ENCODE assay signal across 2 cellular contexts in genomic region chr18:73750052-73750451, GRCh38.
TF ChIP-seq lines count a peak whose summit lies in the region.

No MANE protein-coding gene starts in this region.

TF ChIP-seq in HepG2, 621 proteins besides CTCF, POLR2A, EP300 and RAD21 (continued from another document):
- TF ChIP-seq MAFF (IDR thresholded peaks at IDR 0.05; ENCODE audit: low read depth, low read length) (peak; percentile 45), MAFK (conservative IDR thresholded peaks at IDR 0.05 in 1 of 2, IDR thresholded peaks at IDR 0.05 in 1 of 2; ENCODE audit: low read length in 2 of 2) (peak in 1 of 2 experiments; percentile 68; a peak in 3 of 4 replicates)

TF ChIP-seq in GM23338, 12 proteins besides CTCF, POLR2A, EP300 and RAD21 (continued from another document):
- TF ChIP-seq, protein P1, sequence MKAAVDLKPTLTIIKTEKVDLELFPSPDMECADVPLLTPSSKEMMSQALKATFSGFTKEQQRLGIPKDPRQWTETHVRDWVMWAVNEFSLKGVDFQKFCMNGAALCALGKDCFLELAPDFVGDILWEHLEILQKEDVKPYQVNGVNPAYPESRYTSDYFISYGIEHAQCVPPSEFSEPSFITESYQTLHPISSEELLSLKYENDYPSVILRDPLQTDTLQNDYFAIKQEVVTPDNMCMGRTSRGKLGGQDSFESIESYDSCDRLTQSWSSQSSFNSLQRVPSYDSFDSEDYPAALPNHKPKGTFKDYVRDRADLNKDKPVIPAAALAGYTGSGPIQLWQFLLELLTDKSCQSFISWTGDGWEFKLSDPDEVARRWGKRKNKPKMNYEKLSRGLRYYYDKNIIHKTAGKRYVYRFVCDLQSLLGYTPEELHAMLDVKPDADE (IDR thresholded peaks at IDR 0.05): no peak
- TF ChIP-seq, protein P2, sequence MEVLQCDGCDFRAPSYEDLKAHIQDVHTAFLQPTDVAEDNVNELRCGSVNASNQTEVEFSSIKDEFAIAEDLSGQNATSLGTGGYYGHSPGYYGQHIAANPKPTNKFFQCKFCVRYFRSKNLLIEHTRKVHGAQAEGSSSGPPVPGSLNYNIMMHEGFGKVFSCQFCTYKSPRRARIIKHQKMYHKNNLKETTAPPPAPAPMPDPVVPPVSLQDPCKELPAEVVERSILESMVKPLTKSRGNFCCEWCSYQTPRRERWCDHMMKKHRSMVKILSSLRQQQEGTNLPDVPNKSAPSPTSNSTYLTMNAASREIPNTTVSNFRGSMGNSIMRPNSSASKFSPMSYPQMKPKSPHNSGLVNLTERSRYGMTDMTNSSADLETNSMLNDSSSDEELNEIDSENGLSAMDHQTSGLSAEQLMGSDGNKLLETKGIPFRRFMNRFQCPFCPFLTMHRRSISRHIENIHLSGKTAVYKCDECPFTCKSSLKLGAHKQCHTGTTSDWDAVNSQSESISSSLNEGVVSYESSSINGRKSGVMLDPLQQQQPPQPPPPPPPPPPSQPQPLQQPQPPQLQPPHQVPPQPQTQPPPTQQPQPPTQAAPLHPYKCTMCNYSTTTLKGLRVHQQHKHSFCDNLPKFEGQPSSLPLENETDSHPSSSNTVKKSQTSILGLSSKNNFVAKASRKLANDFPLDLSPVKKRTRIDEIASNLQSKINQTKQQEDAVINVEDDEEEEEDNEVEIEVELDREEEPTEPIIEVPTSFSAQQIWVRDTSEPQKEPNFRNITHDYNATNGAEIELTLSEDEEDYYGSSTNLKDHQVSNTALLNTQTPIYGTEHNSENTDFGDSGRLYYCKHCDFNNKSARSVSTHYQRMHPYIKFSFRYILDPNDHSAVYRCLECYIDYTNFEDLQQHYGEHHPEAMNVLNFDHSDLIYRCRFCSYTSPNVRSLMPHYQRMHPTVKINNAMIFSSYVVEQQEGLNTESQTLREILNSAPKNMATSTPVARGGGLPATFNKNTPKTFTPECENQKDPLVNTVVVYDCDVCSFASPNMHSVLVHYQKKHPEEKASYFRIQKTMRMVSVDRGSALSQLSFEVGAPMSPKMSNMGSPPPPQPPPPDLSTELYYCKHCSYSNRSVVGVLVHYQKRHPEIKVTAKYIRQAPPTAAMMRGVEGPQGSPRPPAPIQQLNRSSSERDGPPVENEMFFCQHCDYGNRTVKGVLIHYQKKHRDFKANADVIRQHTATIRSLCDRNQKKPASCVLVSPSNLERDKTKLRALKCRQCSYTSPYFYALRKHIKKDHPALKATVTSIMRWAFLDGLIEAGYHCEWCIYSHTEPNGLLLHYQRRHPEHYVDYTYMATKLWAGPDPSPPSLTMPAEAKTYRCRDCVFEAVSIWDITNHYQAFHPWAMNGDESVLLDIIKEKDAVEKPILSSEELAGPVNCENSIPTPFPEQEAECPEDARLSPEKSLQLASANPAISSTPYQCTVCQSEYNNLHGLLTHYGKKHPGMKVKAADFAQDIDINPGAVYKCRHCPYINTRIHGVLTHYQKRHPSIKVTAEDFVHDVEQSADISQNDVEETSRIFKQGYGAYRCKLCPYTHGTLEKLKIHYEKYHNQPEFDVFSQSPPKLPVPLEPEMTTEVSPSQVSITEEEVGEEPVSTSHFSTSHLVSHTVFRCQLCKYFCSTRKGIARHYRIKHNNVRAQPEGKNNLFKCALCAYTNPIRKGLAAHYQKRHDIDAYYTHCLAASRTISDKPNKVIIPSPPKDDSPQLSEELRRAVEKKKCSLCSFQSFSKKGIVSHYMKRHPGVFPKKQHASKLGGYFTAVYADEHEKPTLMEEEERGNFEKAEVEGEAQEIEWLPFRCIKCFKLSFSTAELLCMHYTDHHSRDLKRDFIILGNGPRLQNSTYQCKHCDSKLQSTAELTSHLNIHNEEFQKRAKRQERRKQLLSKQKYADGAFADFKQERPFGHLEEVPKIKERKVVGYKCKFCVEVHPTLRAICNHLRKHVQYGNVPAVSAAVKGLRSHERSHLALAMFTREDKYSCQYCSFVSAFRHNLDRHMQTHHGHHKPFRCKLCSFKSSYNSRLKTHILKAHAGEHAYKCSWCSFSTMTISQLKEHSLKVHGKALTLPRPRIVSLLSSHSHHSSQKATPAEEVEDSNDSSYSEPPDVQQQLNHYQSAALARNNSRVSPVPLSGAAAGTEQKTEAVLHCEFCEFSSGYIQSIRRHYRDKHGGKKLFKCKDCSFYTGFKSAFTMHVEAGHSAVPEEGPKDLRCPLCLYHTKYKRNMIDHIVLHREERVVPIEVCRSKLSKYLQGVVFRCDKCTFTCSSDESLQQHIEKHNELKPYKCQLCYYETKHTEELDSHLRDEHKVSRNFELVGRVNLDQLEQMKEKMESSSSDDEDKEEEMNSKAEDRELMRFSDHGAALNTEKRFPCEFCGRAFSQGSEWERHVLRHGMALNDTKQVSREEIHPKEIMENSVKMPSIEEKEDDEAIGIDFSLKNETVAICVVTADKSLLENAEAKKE (CRISPR knock-in tag; IDR thresholded peaks at IDR 0.05): no peak
- no peak for TF ChIP-seq STAT1 (IDR thresholded peaks at IDR 0.05; ENCODE audit: unreplicated experiment)
- no peak for TF ChIP-seq EZH2 (IDR thresholded peaks at IDR 0.05; ENCODE audit: low read depth, unreplicated experiment)
- TF ChIP-seq POLR2AphosphoS5 (IDR thresholded peaks at IDR 0.05; ENCODE audit: low read depth): no peak
- TF ChIP-seq CREB1 (CRISPR knock-in tag; IDR thresholded peaks at IDR 0.05; ENCODE audit: low read depth): no peak
- TF ChIP-seq JUNB (IDR thresholded peaks at IDR 0.05; ENCODE audit: unreplicated experiment): no peak
- no peak for TF ChIP-seq EZH2phosphoT487 (IDR thresholded peaks at IDR 0.05; ENCODE audit: unreplicated experiment)
